ENCODE assay signal across 8 cellular contexts in genomic region chr7:93245525-93246432, GRCh38.
DNase-seq lines count a peak whose midpoint lies in the region; ATAC-seq and TF ChIP-seq lines count a peak whose summit lies in the region.

No MANE protein-coding gene starts in this region.

- DNase-seq in GM12864 (ENCODE audit: low read depth) (no peak), NCI-H774 (lab: John Stamatoyannopoulos, UW) (peak; percentile 44), choroid plexus epithelial cell (ENCODE audit: low read depth) (peak; percentile 54)
- DNase-seq in activated naive CD4-positive, alpha-beta T cell treated with anti-CD3 and anti-CD28 coated beads, Interleukin-2, amount 50 U/mL, for 16 hours, result no peak

- no peaks in the 10 kb centered on the region for H3K9me3 Mint-ChIP-seq in stimulated activated memory B cell treated with anti-CD40 and anti-IgM and Interleukin-4, amounts not matched to agents 10 μg/mL and 1 μg/mL and 100 μg/mL, for 72 hours

- peaks cover 0 to 3% of the 10 kb centered on the region in 2 donors for H3K36me3 ChIP-seq in mucosa of rectum (ENCODE audit: control insufficient read depth in 2 of 2, insufficient read depth in 2 of 2, low read length in 2 of 2)

- peaks cover 23% of the 10 kb centered on the region for H3K4me1 Mint-ChIP-seq in stimulated activated memory B cell treated with anti-CD40 and anti-IgM and Interleukin-4, amounts not matched to agents 10 μg/mL and 1 μg/mL and 100 μg/mL, for 72 hours

- no peaks in the 10 kb centered on the region for H3K27me3 Mint-ChIP-seq in stimulated activated memory B cell treated with anti-CD40 and anti-IgM and Interleukin-4, amounts not matched to agents 10 μg/mL and 1 μg/mL and 100 μg/mL, for 72 hours

- peaks cover 0 to 5% of the 10 kb centered on the region in 2 donors for H3K4me1 ChIP-seq in mucosa of rectum (ENCODE audit: control insufficient read depth in 2 of 2, insufficient read depth in 2 of 2, low read length in 2 of 2)

- no peak overlapping the region for H3K9ac ChIP-seq in mucosa of rectum (ENCODE audit: low read depth in 1 of 2, low read length in 2 of 2)

- no peak overlapping the region for H3K27ac Mint-ChIP-seq in stimulated activated memory B cell treated with anti-CD40 and anti-IgM and Interleukin-4, amounts not matched to agents 10 μg/mL and 1 μg/mL and 100 μg/mL, for 72 hours

- peak; percentile 82 for TF ChIP-seq CTCF in 22Rv1 (IDR thresholded peaks at IDR 0.05)
- peak; percentile 36 for TF ChIP-seq CTCF in GM12864 (IDR thresholded peaks at IDR 0.05; ENCODE audit: low read depth, low read length, missing control alignments)
- TF ChIP-seq CTCF in choroid plexus epithelial cell (conservative IDR thresholded peaks at IDR 0.05; ENCODE audit: low read depth, low read length), result peak; percentile 49

- H3K36me3 Mint-ChIP-seq in stimulated activated memory B cell treated with anti-CD40 and anti-IgM and Interleukin-4, amounts not matched to agents 10 μg/mL and 1 μg/mL and 100 μg/mL, for 72 hours, result peaks cover 11% of the 10 kb centered on the region

- H3K27ac ChIP-seq in 22Rv1 (no peak overlapping the region), mucosa of rectum (ENCODE audit: low read depth in 2 of 2, low read length in 2 of 2) (no peak overlapping the region)

- no peak for ATAC-seq in stimulated activated memory B cell treated with anti-CD40 and anti-IgM and Interleukin-4, amounts not matched to agents 10 μg/mL and 1 μg/mL and 100 μg/mL, for 72 hours
- ATAC-seq in GM21717 (IDR thresholded peaks at IDR 0.05; ENCODE audit: unreplicated experiment), result no peak

- no peak overlapping the region for H3K4me3 Mint-ChIP-seq in stimulated activated memory B cell treated with anti-CD40 and anti-IgM and Interleukin-4, amounts not matched to agents 10 μg/mL and 1 μg/mL and 100 μg/mL, for 72 hours

- H3K4me3 ChIP-seq in GM12864 (ENCODE audit: low read depth, low read length) (no peak overlapping the region), choroid plexus epithelial cell (ENCODE audit: low read depth, low read length) (no peak overlapping the region), mucosa of rectum (ENCODE audit: low read length in 2 of 2) (peak overlapping the region; percentile 52 to 60)

- no peaks in the 10 kb centered on the region for H3K9me3 ChIP-seq in mucosa of rectum (ENCODE audit: control insufficient read depth in 2 of 2, low read length in 2 of 2)

- H3K27me3 ChIP-seq in mucosa of rectum (ENCODE audit: control insufficient read depth in 2 of 2, insufficient read depth in 2 of 2, low read length in 2 of 2), result no peaks in the 10 kb centered on the region

Comparison
In these comparisons a context has a peak if more than half of its experiments do, and no peak if none do; other contexts are left out.
1. DNase-seq: peak in NCI-H774 (single experiment) and choroid plexus epithelial cell (single experiment); none in GM12864 (single experiment) and activated naive CD4-positive, alpha-beta T cell treated with anti-CD3 and anti-CD28 coated beads, Interleukin-2, amount 50 U/mL, for 16 hours (single experiment).
2. H3K4me3 ChIP-seq: peak in mucosa of rectum (2 of 2); none in GM12864 (single experiment) and choroid plexus epithelial cell (single experiment).
3. Peak in every context shown above with its lines, with median percentiles within 50 percentile points of each other: CTCF ChIP-seq.